ENCODE assay signal across 10 cellular contexts in the genomic region with DNA sequence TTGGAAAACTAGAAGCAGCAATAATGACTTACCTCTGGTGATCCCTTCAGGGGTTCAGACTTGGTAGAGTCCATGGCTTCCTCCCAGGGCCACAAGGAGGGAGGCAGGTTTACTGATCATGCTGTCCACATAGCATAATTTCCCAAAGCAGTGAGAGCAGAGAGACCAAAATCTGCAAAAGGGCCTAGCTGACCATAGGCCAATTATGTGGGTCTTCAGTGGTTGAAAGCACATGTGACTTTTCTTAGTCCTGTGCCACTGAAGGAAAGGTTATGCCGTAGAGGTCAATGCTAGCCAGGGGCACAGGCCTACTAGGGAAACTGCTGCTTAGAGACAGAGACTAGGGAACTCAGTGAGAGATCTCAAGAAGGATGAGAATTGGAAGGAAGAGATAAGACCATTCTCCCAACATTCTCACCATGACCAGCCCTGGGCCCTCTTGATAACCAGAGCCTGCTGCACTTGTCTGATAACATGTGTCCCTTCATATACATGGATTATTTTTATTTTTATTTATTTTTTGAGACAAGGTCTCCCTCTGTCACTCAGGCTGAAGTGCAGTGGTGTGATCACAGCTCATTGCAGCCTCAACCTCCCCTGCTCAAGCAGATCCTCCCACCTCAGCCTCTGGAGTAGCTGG. TPM values are rescaled to one million over a fixed set of nuclear protein-coding genes. Genes with fewer than 3 reads are reported as not detected.
DNase-seq lines count a peak whose midpoint lies in the region; ATAC-seq and TF ChIP-seq lines count a peak whose summit lies in the region.
"Had no signal": no experiment of that assay in that cellular context is flagged by ENCODE, and none has a peak within 500 bp of the region (broad histone marks: within the 10 kb centered on the region; RNA-seq: fewer than 3 reads in every experiment).

No MANE protein-coding gene starts in this region.

- H3K27me3 ChIP-seq in CD8-positive, alpha-beta T cell (ENCODE audit: insufficient read depth, low read length) = no peaks in the 10 kb centered on the region
- no peaks in the 10 kb centered on the region for H3K27me3 ChIP-seq in MM.1S (replicated peaks; ENCODE audit: insufficient read depth, low read length)

- CTCF ChIA-PET in CD8-positive, alpha-beta T cell (lab: Charles Lee) = no interaction called here

- ATAC-seq in CD8-positive, alpha-beta T cell = no peak
- no peak for ATAC-seq in left lobe of liver
- no peak for ATAC-seq in HG03025 (IDR thresholded peaks at IDR 0.05; ENCODE audit: low FRiP score, unreplicated experiment)
- ATAC-seq: natural killer cell had no signal

- no peaks in the 10 kb centered on the region for H3K27me3 Mint-ChIP-seq in CD8-positive, alpha-beta T cell (ENCODE audit: low read depth)
- no peaks in the 10 kb centered on the region for H3K27me3 Mint-ChIP-seq in activated naive CD8-positive, alpha-beta T cell treated with anti-CD3 and anti-CD28 coated beads for 36 hours
- no peaks in the 10 kb centered on the region for H3K27me3 Mint-ChIP-seq in neural crest cell (ENCODE audit: low read depth)

- H3K4me2 ChIP-seq in MM.1S (ENCODE audit: low read depth, low read length) = peak overlapping the region; percentile 48; the same call in 1 of the 2 replicates

- peaks cover 7% of the 10 kb centered on the region; the same call in 1 of the 2 replicates for H3F3A ChIP-seq in MM.1S (ENCODE audit: insufficient read depth, low read length)

- peaks cover 25% of the 10 kb centered on the region for H3K4me1 ChIP-seq in CD8-positive, alpha-beta T cell (ENCODE audit: insufficient read depth, low read length)
- peaks cover 22% of the 10 kb centered on the region for H3K4me1 ChIP-seq in MM.1S (ENCODE audit: low read length)

- DNase-seq in CD8-positive, alpha-beta T cell = no peak
- DNase-seq in MM.1S (no peak), neural crest cell (ENCODE audit: low read depth, low spot score) (no peak), left lobe of liver (ENCODE audit: low spot score) (no peak), NCI-H1092 treated with DMSO at 0.1 percent for 48 hours (lab: John Stamatoyannopoulos, UW) (no peak)
- DNase-seq in activated naive CD8-positive, alpha-beta T cell treated with anti-CD3 and anti-CD28 coated beads for 36 hours = no peak
- DNase-seq: activated CD4-positive, alpha-beta T cell treated with anti-CD3 and anti-CD28 coated beads, Interleukin-2, amount 50 U/mL, for 4 hours; head of caudate nucleus; natural killer cell had no signal

- POLR2A ChIA-PET in CD8-positive, alpha-beta T cell (lab: Charles Lee) = interaction anchor here (1.8 kb wide), 1 partner anchor 56 kb away, joined by 7 read pairs; a partner anchor contains a TSS

- H3K36me3 Mint-ChIP-seq in CD8-positive, alpha-beta T cell = peaks cover 25% of the 10 kb centered on the region
- peaks cover 11% of the 10 kb centered on the region for H3K36me3 Mint-ChIP-seq in activated naive CD8-positive, alpha-beta T cell treated with anti-CD3 and anti-CD28 coated beads for 36 hours
- H3K36me3 Mint-ChIP-seq in neural crest cell (ENCODE audit: low read depth) = peaks cover 2% of the 10 kb centered on the region
- H3K36me3 Mint-ChIP-seq: natural killer cell had no signal

- H2AFZ ChIP-seq in MM.1S (ENCODE audit: low read length) = no peak overlapping the region; the same call in 1 of the 2 replicates

- no peak overlapping the region for H3K9ac ChIP-seq in MM.1S (ENCODE audit: low read length)

- H4K20me1 ChIP-seq in MM.1S (ENCODE audit: insufficient read depth, low read length) = no peaks in the 10 kb centered on the region

- intact Hi-C loops in CD8-positive, alpha-beta T cell (cut with DNase I, micrococcal nuclease) = loop anchor here (1.0 to 10.0 kb wide), 4 partner anchors 204 to 1896 kb away; a partner anchor contains a TSS

- H3K9me3 ChIP-seq in CD8-positive, alpha-beta T cell (ENCODE audit: low read length) = no peaks in the 10 kb centered on the region
- no peaks in the 10 kb centered on the region for H3K9me3 ChIP-seq in MM.1S (replicated peaks; ENCODE audit: insufficient read depth, low read length)

- no peaks in the 10 kb centered on the region for H3K9me2 ChIP-seq in MM.1S (replicated peaks; ENCODE audit: insufficient read depth, low read length)

- H3K79me2 ChIP-seq in MM.1S (ENCODE audit: low read length) = peaks cover 28% of the 10 kb centered on the region

- peaks cover 49% of the 10 kb centered on the region for H3K4me1 Mint-ChIP-seq in CD8-positive, alpha-beta T cell (ENCODE audit: low read depth)
- H3K4me1 Mint-ChIP-seq in activated naive CD8-positive, alpha-beta T cell treated with anti-CD3 and anti-CD28 coated beads for 36 hours = peaks cover 41% of the 10 kb centered on the region
- H3K4me1 Mint-ChIP-seq in neural crest cell = peaks cover 50% of the 10 kb centered on the region

- no peaks in the 10 kb centered on the region for H3K9me3 Mint-ChIP-seq in CD8-positive, alpha-beta T cell
- H3K9me3 Mint-ChIP-seq in activated naive CD8-positive, alpha-beta T cell treated with anti-CD3 and anti-CD28 coated beads for 36 hours = no peaks in the 10 kb centered on the region
- no peaks in the 10 kb centered on the region for H3K9me3 Mint-ChIP-seq in neural crest cell
- H3K9me3 Mint-ChIP-seq: natural killer cell had no signal

- TF ChIP-seq CTCF in CD8-positive, alpha-beta T cell (IDR thresholded peaks at IDR 0.05) = no peak
- TF ChIP-seq CTCF in MM.1S (IDR thresholded peaks at IDR 0.05; ENCODE audit: low read length) (no peak), neural crest cell (conservative IDR thresholded peaks at IDR 0.05) (no peak)

- H3K27ac ChIP-seq in CD8-positive, alpha-beta T cell (ENCODE audit: low read depth, low read length) = no peak overlapping the region
- H3K27ac ChIP-seq in MM.1S (ENCODE audit: low read length) = peak overlapping the region; percentile 78; the same call in 1 of the 2 replicates

- no peaks in the 10 kb centered on the region for H3K36me3 ChIP-seq in CD8-positive, alpha-beta T cell (ENCODE audit: insufficient read depth, low read length)
- H3K36me3 ChIP-seq in MM.1S (replicated peaks; ENCODE audit: insufficient read depth, low read length) = 0 out of 2 replicates have a peak, but pooled peaks cover 2% of the 10 kb centered on the region

- no peak overlapping the region for H3K4me3 ChIP-seq in CD8-positive, alpha-beta T cell (ENCODE audit: low read depth, low read length)
- no peak overlapping the region for H3K4me3 ChIP-seq in MM.1S (ENCODE audit: low read length)

- no peak overlapping the region for H3K27ac Mint-ChIP-seq in CD8-positive, alpha-beta T cell
- peak overlapping the region; percentile 67 for H3K27ac Mint-ChIP-seq in activated naive CD8-positive, alpha-beta T cell treated with anti-CD3 and anti-CD28 coated beads for 36 hours
- H3K27ac Mint-ChIP-seq in neural crest cell (ENCODE audit: unreplicated experiment) = peak overlapping the region; percentile 89

- H3K4me3 Mint-ChIP-seq in CD8-positive, alpha-beta T cell = peak overlapping the region; percentile 46
- H3K4me3 Mint-ChIP-seq in activated naive CD8-positive, alpha-beta T cell treated with anti-CD3 and anti-CD28 coated beads for 36 hours = peak overlapping the region; percentile 15
- H3K4me3 Mint-ChIP-seq in neural crest cell = peak overlapping the region; percentile 81
- H3K4me3 Mint-ChIP-seq: natural killer cell had no signal

RNA-seq across cellular contexts. Expression of a gene that starts 2.0 kb away (rescaled TPM):
- 10 to 100 TPM; 24.6 to 26.1 TPM for total RNA-seq in CD8-positive, alpha-beta T cell
- total RNA-seq in activated naive CD8-positive, alpha-beta T cell treated with anti-CD3 and anti-CD28 coated beads for 36 hours = 10 to 100 TPM; 49.2 to 52.1 TPM
- 70.0 and 70.6 TPM in 2 replicates for total RNA-seq in neural crest cell
- 13.7 TPM for total RNA-seq in left lobe of liver

RNA-seq across cellular contexts. Expression of a gene that starts 4.5 kb away (rescaled TPM):
- 10 to 100 TPM; 29.2 TPM for total RNA-seq in CD8-positive, alpha-beta T cell
- 10 to 100 TPM; 29.9 to 30.1 TPM for total RNA-seq in activated naive CD8-positive, alpha-beta T cell treated with anti-CD3 and anti-CD28 coated beads for 36 hours
- 43.2 and 43.5 TPM in 2 replicates for total RNA-seq in neural crest cell
- 9.8 TPM for total RNA-seq in left lobe of liver

RNA-seq across cellular contexts. Expression of a gene that starts 13.7 kb away (rescaled TPM):
- not detected for total RNA-seq in CD8-positive, alpha-beta T cell
- total RNA-seq in activated naive CD8-positive, alpha-beta T cell treated with anti-CD3 and anti-CD28 coated beads for 36 hours = not detected
- total RNA-seq in neural crest cell = 0.57 and 0.63 TPM in 2 replicates
- total RNA-seq in left lobe of liver = not detected

RNA-seq across cellular contexts. Expression of a gene that starts 55.1 kb away (rescaled TPM):
- 1 to 10 TPM; 3.4 to 3.7 TPM for total RNA-seq in CD8-positive, alpha-beta T cell
- total RNA-seq in activated naive CD8-positive, alpha-beta T cell treated with anti-CD3 and anti-CD28 coated beads for 36 hours = 10 to 100 TPM; 23.4 to 30.1 TPM
- 19.1 and 22.2 TPM in 2 replicates for total RNA-seq in neural crest cell
- total RNA-seq in left lobe of liver = 7.2 TPM

RNA-seq across cellular contexts. Expression of a gene that starts 55.3 kb away (rescaled TPM):
- total RNA-seq in CD8-positive, alpha-beta T cell = 10 to 100 TPM; 29.6 to 39.9 TPM
- 100 to 1,000 TPM; 119 to 121 TPM for total RNA-seq in activated naive CD8-positive, alpha-beta T cell treated with anti-CD3 and anti-CD28 coated beads for 36 hours
- total RNA-seq in neural crest cell (99.6 and 105 TPM in 2 replicates), left lobe of liver (14.6 TPM)

Comparison
In these comparisons a context has a peak if more than half of its experiments do, and no peak if none do; other contexts are left out.
1. H3K4me3 Mint-ChIP-seq: peak in every context shown above with its lines; median percentile 81 in neural crest cell; 46 in CD8-positive, alpha-beta T cell; 15 in activated naive CD8-positive, alpha-beta T cell treated with anti-CD3 and anti-CD28 coated beads for 36 hours.